In genomic region chr20:9940329-9940728, GRCh38 we compare ENCODE assay signal across 40 cellular contexts.
"Had no signal": no experiment of that assay in that cellular context is flagged by ENCODE, and none has a peak within 500 bp of the region (broad histone marks: within the 10 kb centered on the region; RNA-seq: fewer than 3 reads in every experiment).

No MANE protein-coding gene starts in this region.

- H3K27ac Mint-ChIP-seq: activated naive CD4-positive, alpha-beta T cell treated with anti-CD3 and anti-CD28 coated beads for 36 hours; activated naive CD4-positive, alpha-beta T cell treated with anti-CD3 and anti-CD28 coated beads, Interleukin-2, amount 10 ng/mL, durations not matched to agents 7 days and 5 days; activated naive CD4-positive, alpha-beta T cell treated with anti-CD3 and anti-CD28 coated beads, Interleukin-2, amount 50 U/mL, for 24 hours; activated naive CD4-positive, alpha-beta T cell treated with anti-CD3 and anti-CD28 coated beads, Interleukin-2, amount 50 U/mL, for 72 hours; activated naive CD8-positive, alpha-beta T cell; activated naive CD8-positive, alpha-beta T cell treated with anti-CD3 and anti-CD28 coated beads for 36 hours; activated naive CD8-positive, alpha-beta T cell treated with anti-CD3 and anti-CD28 coated beads, Interleukin-2, amount 10 ng/mL, durations not matched to agents 7 days and 5 days; activated naive CD8-positive, alpha-beta T cell treated with anti-CD3 and anti-CD28 coated beads, Interleukin-2, amount 50 U/mL, for 24 hours; activated T-cell treated with anti-CD3 and anti-CD28 coated beads, Interleukin-2, amount 50 U/mL, for 24 hours; activated T-cell treated with anti-CD3 and anti-CD28 coated beads, Interleukin-2, amount 50 U/mL, for 72 hours; activated T-helper 1 cell treated with anti-CD3 and anti-CD28 coated beads, Interleukin-12 subunit alpha, Interleukin-12 subunit beta, Interleukin-2, Interleukin-4 antibody, amounts not matched to agents 30 ng/mL and 10 ng/mL and 1 ng/mL, durations not matched to agents 14 hours and 24 hours and 36 hours; activated T-helper 17 cell treated with anti-CD3 and anti-CD28 coated beads, Interleukin-2, amount 50 U/mL, for 72 hours; activated T-helper 2 cell treated with anti-CD3 and anti-CD28 coated beads, Interferon-gamma antibody, Interleukin-2, Interleukin-4, amounts not matched to agents 10 μg/mL and 5 μg/mL and 100 μg/mL, durations not matched to agents 14 hours and 24 hours and 36 hours; brain had no signal

- H3K9me3 ChIP-seq: adrenal gland, ascending aorta, body of pancreas, breast epithelium had no signal

- H3K27me3 Mint-ChIP-seq: activated naive CD4-positive, alpha-beta T cell treated with anti-CD3 and anti-CD28 coated beads, Interleukin-2, amount 10 ng/mL, durations not matched to agents 7 days and 5 days had no signal

- H3K27ac ChIP-seq: adrenal gland, ascending aorta, body of pancreas, brain microvascular endothelial cell, breast epithelium, cardiac muscle cell had no signal

- H3K4me1 Mint-ChIP-seq: activated naive CD4-positive, alpha-beta T cell treated with anti-CD3 and anti-CD28 coated beads, Interleukin-2, amount 10 ng/mL, durations not matched to agents 7 days and 5 days; activated naive CD4-positive, alpha-beta T cell treated with anti-CD3 and anti-CD28 coated beads, Interleukin-2, amount 50 U/mL, for 24 hours; activated naive CD8-positive, alpha-beta T cell treated with anti-CD3 and anti-CD28 coated beads for 36 hours; activated naive CD8-positive, alpha-beta T cell treated with anti-CD3 and anti-CD28 coated beads, Interleukin-2, amount 10 ng/mL, durations not matched to agents 7 days and 5 days; activated naive CD8-positive, alpha-beta T cell treated with anti-CD3 and anti-CD28 coated beads, Interleukin-2, amount 50 U/mL, for 24 hours; activated T-helper 17 cell treated with anti-CD3 and anti-CD28 coated beads, Interleukin-2, amount 50 U/mL, for 72 hours; central memory CD8-positive, alpha-beta T cell had no signal

- H3K36me3 ChIP-seq: adrenal gland, ascending aorta, brain microvascular endothelial cell, breast epithelium, cardiac muscle cell had no signal

- ATAC-seq: activated naive CD4-positive, alpha-beta T cell treated with anti-CD3 and anti-CD28 coated beads, Interleukin-2, amount 50 U/mL, for 72 hours; activated naive CD8-positive, alpha-beta T cell treated with anti-CD3 and anti-CD28 coated beads, Interleukin-2, amount 50 U/mL, for 24 hours; activated T-cell treated with anti-CD3 and anti-CD28 coated beads, Interleukin-2, amount 50 U/mL, for 4 hours; activated T-cell treated with anti-CD3 and anti-CD28 coated beads, Interleukin-2, amount 50 U/mL, for 72 hours; activated T-helper 17 cell treated with anti-CD3 and anti-CD28 coated beads, Interleukin-2, amount 50 U/mL, for 72 hours; body of pancreas had no signal

- H3K4me3 Mint-ChIP-seq: activated naive CD4-positive, alpha-beta T cell treated with anti-CD3 and anti-CD28 coated beads for 36 hours; activated naive CD4-positive, alpha-beta T cell treated with anti-CD3 and anti-CD28 coated beads, Interleukin-2, amount 10 ng/mL, durations not matched to agents 7 days and 5 days; activated naive CD4-positive, alpha-beta T cell treated with anti-CD3 and anti-CD28 coated beads, Interleukin-2, amount 50 U/mL, for 24 hours; activated naive CD8-positive, alpha-beta T cell; activated naive CD8-positive, alpha-beta T cell treated with anti-CD3 and anti-CD28 coated beads for 36 hours; activated naive CD8-positive, alpha-beta T cell treated with anti-CD3 and anti-CD28 coated beads, Interleukin-2, amount 10 ng/mL, durations not matched to agents 7 days and 5 days; activated naive CD8-positive, alpha-beta T cell treated with anti-CD3 and anti-CD28 coated beads, Interleukin-2, amount 50 U/mL, for 24 hours; activated T-cell treated with anti-CD3 and anti-CD28 coated beads, Interleukin-2, amount 50 U/mL, for 24 hours; activated T-cell treated with anti-CD3 and anti-CD28 coated beads, Interleukin-2, amount 50 U/mL, for 4 hours; activated T-cell treated with anti-CD3 and anti-CD28 coated beads, Interleukin-2, amount 50 U/mL, for 72 hours; activated T-helper 1 cell treated with anti-CD3 and anti-CD28 coated beads, Interleukin-12 subunit alpha, Interleukin-12 subunit beta, Interleukin-2, Interleukin-4 antibody, amounts not matched to agents 30 ng/mL and 10 ng/mL and 1 ng/mL, durations not matched to agents 14 hours and 24 hours and 36 hours; activated T-helper 17 cell treated with anti-CD3 and anti-CD28 coated beads, Interleukin-2, amount 50 U/mL, for 72 hours; brain; central memory CD8-positive, alpha-beta T cell had no signal

- H3K4me3 ChIP-seq: adrenal gland, ascending aorta, body of pancreas, breast epithelium, cardiac muscle cell had no signal

- H3K27me3 ChIP-seq: adrenal gland, ascending aorta, body of pancreas, brain microvascular endothelial cell, breast epithelium, cardiac muscle cell had no signal

- DNase-seq: activated effector memory CD4-positive, alpha-beta T cell treated with anti-CD3 and anti-CD28 coated beads, Interleukin-2, amount 50 U/mL, for 16 hours; activated effector memory CD4-positive, alpha-beta T cell treated with Interleukin-2 at 50 U/mL for 16 hours; activated gamma-delta T cell; activated gamma-delta T cell treated with Interleukin-2 at 50 U/mL for 16 hours; activated naive CD4-positive, alpha-beta T cell; activated naive CD4-positive, alpha-beta T cell treated with anti-CD3 and anti-CD28 coated beads for 36 hours; activated naive CD4-positive, alpha-beta T cell treated with anti-CD3 and anti-CD28 coated beads, Interleukin-2, amount 10 ng/mL, durations not matched to agents 7 days and 5 days; activated naive CD4-positive, alpha-beta T cell treated with anti-CD3 and anti-CD28 coated beads, Interleukin-2, amount 50 U/mL, for 16 hours; activated naive CD4-positive, alpha-beta T cell treated with Interleukin-2 at 50 U/mL for 16 hours; activated naive CD8-positive, alpha-beta T cell treated with anti-CD3 and anti-CD28 coated beads for 36 hours; activated naive CD8-positive, alpha-beta T cell treated with anti-CD3 and anti-CD28 coated beads, Interleukin-2, amount 10 ng/mL, durations not matched to agents 7 days and 5 days; activated naive CD8-positive, alpha-beta T cell treated with anti-CD3 and anti-CD28 coated beads, Interleukin-2, amount 50 U/mL, for 24 hours; activated T-cell treated with anti-CD3 and anti-CD28 coated beads, Interleukin-2, amount 50 U/mL, for 1 hour; activated T-cell treated with anti-CD3 and anti-CD28 coated beads, Interleukin-2, amount 50 U/mL, for 24 hours; activated T-cell treated with anti-CD3 and anti-CD28 coated beads, Interleukin-2, amount 50 U/mL, for 4 hours; activated T-cell treated with anti-CD3 and anti-CD28 coated beads, Interleukin-2, amount 50 U/mL, for 48 hours; activated T-cell treated with anti-CD3 and anti-CD28 coated beads, Interleukin-2, amount 50 U/mL, for 72 hours; adrenal gland; amniotic stem cell; amygdala; anterior cingulate cortex; aorta; body of pancreas; brain microvascular endothelial cell; caudate nucleus; central memory CD4-positive, alpha-beta T cell; cerebellar nuclear complex had no signal

- FAIRE-seq: astrocyte, bronchial epithelial cell had no signal

- H3K36me3 Mint-ChIP-seq: activated naive CD4-positive, alpha-beta T cell treated with anti-CD3 and anti-CD28 coated beads, Interleukin-2, amount 10 ng/mL, durations not matched to agents 7 days and 5 days; activated naive CD4-positive, alpha-beta T cell treated with anti-CD3 and anti-CD28 coated beads, Interleukin-2, amount 50 U/mL, for 24 hours; activated naive CD8-positive, alpha-beta T cell; activated naive CD8-positive, alpha-beta T cell treated with anti-CD3 and anti-CD28 coated beads for 36 hours; activated naive CD8-positive, alpha-beta T cell treated with anti-CD3 and anti-CD28 coated beads, Interleukin-2, amount 10 ng/mL, durations not matched to agents 7 days and 5 days; brain had no signal

- H3K4me1 ChIP-seq: adrenal gland, ascending aorta, body of pancreas, breast epithelium had no signal

- H3K9me3 Mint-ChIP-seq: activated naive CD4-positive, alpha-beta T cell treated with anti-CD3 and anti-CD28 coated beads for 36 hours; activated naive CD4-positive, alpha-beta T cell treated with anti-CD3 and anti-CD28 coated beads, Interleukin-2, amount 10 ng/mL, durations not matched to agents 7 days and 5 days; activated naive CD4-positive, alpha-beta T cell treated with anti-CD3 and anti-CD28 coated beads, Interleukin-2, amount 50 U/mL, for 24 hours; activated naive CD8-positive, alpha-beta T cell treated with anti-CD3 and anti-CD28 coated beads for 36 hours; activated naive CD8-positive, alpha-beta T cell treated with anti-CD3 and anti-CD28 coated beads, Interleukin-2, amount 10 ng/mL, durations not matched to agents 7 days and 5 days; activated naive CD8-positive, alpha-beta T cell treated with anti-CD3 and anti-CD28 coated beads, Interleukin-2, amount 50 U/mL, for 24 hours; activated T-cell treated with anti-CD3 and anti-CD28 coated beads, Interleukin-2, amount 50 U/mL, for 24 hours; activated T-cell treated with anti-CD3 and anti-CD28 coated beads, Interleukin-2, amount 50 U/mL, for 4 hours; activated T-cell treated with anti-CD3 and anti-CD28 coated beads, Interleukin-2, amount 50 U/mL, for 72 hours; activated T-helper 1 cell treated with anti-CD3 and anti-CD28 coated beads, Interleukin-12 subunit alpha, Interleukin-12 subunit beta, Interleukin-2, Interleukin-4 antibody, amounts not matched to agents 30 ng/mL and 10 ng/mL and 1 ng/mL, durations not matched to agents 14 hours and 24 hours and 36 hours; activated T-helper 2 cell treated with anti-CD3 and anti-CD28 coated beads, Interferon-gamma antibody, Interleukin-2, Interleukin-4, amounts not matched to agents 10 μg/mL and 5 μg/mL and 100 μg/mL, durations not matched to agents 14 hours and 24 hours and 36 hours; central memory CD8-positive, alpha-beta T cell had no signal
